In the genomic region with DNA sequence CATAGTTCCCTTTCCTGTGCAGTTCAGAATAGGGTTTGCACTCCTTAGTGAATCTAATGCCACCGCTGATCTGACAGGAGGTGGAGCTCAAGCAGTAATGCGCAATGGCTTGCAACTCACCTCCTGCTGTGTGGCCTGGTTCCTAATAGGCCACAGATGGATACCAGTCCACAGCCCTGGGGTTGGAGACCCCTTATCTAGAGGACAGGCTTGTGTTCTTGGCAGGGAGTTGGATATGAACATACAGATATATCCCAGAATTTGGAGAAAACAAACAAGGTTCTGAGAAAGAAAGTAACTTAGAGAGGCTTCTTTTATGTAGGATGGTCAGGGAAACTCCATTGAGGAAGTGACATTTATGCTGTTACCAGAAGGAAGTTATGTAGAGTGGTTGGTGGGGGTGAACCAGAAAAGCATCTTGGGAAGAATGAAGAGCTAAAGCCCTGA, we compare ENCODE assay signal across 1 cellular context.
TF ChIP-seq lines count a peak whose summit lies in the region.

No MANE protein-coding gene starts in this region.

TF ChIP-seq in K562, 482 proteins besides CTCF, POLR2A, EP300 and RAD21 (continued from another document and continues in another):
- TF ChIP-seq ELF4 (CRISPR knock-in tag; IDR thresholded peaks at IDR 0.05) (no peak), MCM7 (IDR thresholded peaks at IDR 0.05) (no peak), FOSL1 (tag; conservative IDR thresholded peaks at IDR 0.05) (peak; percentile 21; the same call in 1 of the 2 replicates), MTA2 (IDR thresholded peaks at IDR 0.05; ENCODE audit: low read depth) (peak; percentile 49; the same call in 1 of the 2 replicates), FOXJ2 (tag; IDR thresholded peaks at IDR 0.05) (no peak), KHSRP (IDR thresholded peaks at IDR 0.05) (no peak), STAT5B (CRISPR knock-in tag; IDR thresholded peaks at IDR 0.05) (no peak), MEIS2 (IDR thresholded peaks at IDR 0.05; ENCODE audit: partially characterized antibody) (peak; percentile 36), HDAC3 (IDR thresholded peaks at IDR 0.05; ENCODE audit: borderline replicate concordance, partially characterized antibody) (peak; percentile 64), PHTF2 (CRISPR knock-in tag; IDR thresholded peaks at IDR 0.05) (no peak), RUNX1 (IDR thresholded peaks at IDR 0.05; ENCODE audit: low read depth) (no peak), NRF1 (conservative IDR thresholded peaks at IDR 0.05 in 1 of 2, IDR thresholded peaks at IDR 0.05 in 1 of 2) (peak; percentile 76 to 79), NR2C2 (CRISPR knock-in tag; IDR thresholded peaks at IDR 0.05) (no peak), NR2C2 (tag; IDR thresholded peaks at IDR 0.05) (no peak; the same call in 1 of the 2 replicates), ZNF146 (CRISPR knock-in tag; IDR thresholded peaks at IDR 0.05; ENCODE audit: unreplicated experiment) (no peak), NEUROD1 (IDR thresholded peaks at IDR 0.05; ENCODE audit: borderline replicate concordance, low read depth, low read length, partially characterized antibody) (no peak), MBD2 (IDR thresholded peaks at IDR 0.05; ENCODE audit: borderline replicate concordance, low read depth) (peak; percentile 19; the same call in 1 of the 2 replicates), SREBF1 (IDR thresholded peaks at IDR 0.05; ENCODE audit: borderline replicate concordance, low read depth, low read length) (no peak), DPF2 (IDR thresholded peaks at IDR 0.05) (peak; percentile 89), BACH1 (tag; IDR thresholded peaks at IDR 0.05) (peak; percentile 18; the same call in 1 of the 2 replicates), RBM22 (IDR thresholded peaks at IDR 0.05; ENCODE audit: low read depth, low read length, poor library complexity, severe bottlenecking) (no peak), YY1 (IDR thresholded peaks at IDR 0.05; ENCODE audit: borderline replicate concordance in 1 of 3, control insufficient read depth in 1 of 3, extremely low read depth in 1 of 3, insufficient read depth in 3 of 3, insufficient read length in 1 of 3, insufficient replicate concordance in 2 of 3, low read depth in 1 of 3, low read length in 2 of 3) (no peak), CCAR2 (IDR thresholded peaks at IDR 0.05; ENCODE audit: low read depth, low read length) (no peak), ATF7 (IDR thresholded peaks at IDR 0.05) (peak; percentile 69; the same call in 1 of the 2 replicates), ZNF408 (CRISPR knock-in tag; IDR thresholded peaks at IDR 0.05; ENCODE audit: low read depth) (no peak), TCF7L2 (IDR thresholded peaks at IDR 0.05; ENCODE audit: low read depth, low read length) (no peak), ZNF589 (CRISPR knock-in tag; IDR thresholded peaks at IDR 0.05; ENCODE audit: low read depth) (peak; percentile 87), CTBP1 (IDR thresholded peaks at IDR 0.05; ENCODE audit: borderline replicate concordance) (peak; percentile 68; the same call in 1 of the 2 replicates), CBFA2T3 (IDR thresholded peaks at IDR 0.05) (peak; percentile 85), HDAC6 (IDR thresholded peaks at IDR 0.05; ENCODE audit: low read depth, low read length) (no peak), MYNN (IDR thresholded peaks at IDR 0.05) (peak; percentile 67; the same call in 1 of the 2 replicates), MYNN (CRISPR knock-in tag; IDR thresholded peaks at IDR 0.05) (no peak), TCF3 (CRISPR knock-in tag; IDR thresholded peaks at IDR 0.05) (peak; percentile 82), CEBPB (tag; IDR thresholded peaks at IDR 0.05) (peak; percentile 63), ZFPM2 (CRISPR knock-in tag; IDR thresholded peaks at IDR 0.05) (no peak)
- TF ChIP-seq, protein P1, sequence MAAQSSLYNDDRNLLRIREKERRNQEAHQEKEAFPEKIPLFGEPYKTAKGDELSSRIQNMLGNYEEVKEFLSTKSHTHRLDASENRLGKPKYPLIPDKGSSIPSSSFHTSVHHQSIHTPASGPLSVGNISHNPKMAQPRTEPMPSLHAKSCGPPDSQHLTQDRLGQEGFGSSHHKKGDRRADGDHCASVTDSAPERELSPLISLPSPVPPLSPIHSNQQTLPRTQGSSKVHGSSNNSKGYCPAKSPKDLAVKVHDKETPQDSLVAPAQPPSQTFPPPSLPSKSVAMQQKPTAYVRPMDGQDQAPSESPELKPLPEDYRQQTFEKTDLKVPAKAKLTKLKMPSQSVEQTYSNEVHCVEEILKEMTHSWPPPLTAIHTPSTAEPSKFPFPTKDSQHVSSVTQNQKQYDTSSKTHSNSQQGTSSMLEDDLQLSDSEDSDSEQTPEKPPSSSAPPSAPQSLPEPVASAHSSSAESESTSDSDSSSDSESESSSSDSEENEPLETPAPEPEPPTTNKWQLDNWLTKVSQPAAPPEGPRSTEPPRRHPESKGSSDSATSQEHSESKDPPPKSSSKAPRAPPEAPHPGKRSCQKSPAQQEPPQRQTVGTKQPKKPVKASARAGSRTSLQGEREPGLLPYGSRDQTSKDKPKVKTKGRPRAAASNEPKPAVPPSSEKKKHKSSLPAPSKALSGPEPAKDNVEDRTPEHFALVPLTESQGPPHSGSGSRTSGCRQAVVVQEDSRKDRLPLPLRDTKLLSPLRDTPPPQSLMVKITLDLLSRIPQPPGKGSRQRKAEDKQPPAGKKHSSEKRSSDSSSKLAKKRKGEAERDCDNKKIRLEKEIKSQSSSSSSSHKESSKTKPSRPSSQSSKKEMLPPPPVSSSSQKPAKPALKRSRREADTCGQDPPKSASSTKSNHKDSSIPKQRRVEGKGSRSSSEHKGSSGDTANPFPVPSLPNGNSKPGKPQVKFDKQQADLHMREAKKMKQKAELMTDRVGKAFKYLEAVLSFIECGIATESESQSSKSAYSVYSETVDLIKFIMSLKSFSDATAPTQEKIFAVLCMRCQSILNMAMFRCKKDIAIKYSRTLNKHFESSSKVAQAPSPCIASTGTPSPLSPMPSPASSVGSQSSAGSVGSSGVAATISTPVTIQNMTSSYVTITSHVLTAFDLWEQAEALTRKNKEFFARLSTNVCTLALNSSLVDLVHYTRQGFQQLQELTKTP (IDR thresholded peaks at IDR 0.05; ENCODE audit: low read depth in 1 of 2, partially characterized antibody in 2 of 2), result peak in 1 of 2 experiments; percentile 59
- TF ChIP-seq, protein P2, sequence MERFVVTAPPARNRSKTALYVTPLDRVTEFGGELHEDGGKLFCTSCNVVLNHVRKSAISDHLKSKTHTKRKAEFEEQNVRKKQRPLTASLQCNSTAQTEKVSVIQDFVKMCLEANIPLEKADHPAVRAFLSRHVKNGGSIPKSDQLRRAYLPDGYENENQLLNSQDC (CRISPR knock-in tag; IDR thresholded peaks at IDR 0.05), result no peak
- TF ChIP-seq, protein P3, sequence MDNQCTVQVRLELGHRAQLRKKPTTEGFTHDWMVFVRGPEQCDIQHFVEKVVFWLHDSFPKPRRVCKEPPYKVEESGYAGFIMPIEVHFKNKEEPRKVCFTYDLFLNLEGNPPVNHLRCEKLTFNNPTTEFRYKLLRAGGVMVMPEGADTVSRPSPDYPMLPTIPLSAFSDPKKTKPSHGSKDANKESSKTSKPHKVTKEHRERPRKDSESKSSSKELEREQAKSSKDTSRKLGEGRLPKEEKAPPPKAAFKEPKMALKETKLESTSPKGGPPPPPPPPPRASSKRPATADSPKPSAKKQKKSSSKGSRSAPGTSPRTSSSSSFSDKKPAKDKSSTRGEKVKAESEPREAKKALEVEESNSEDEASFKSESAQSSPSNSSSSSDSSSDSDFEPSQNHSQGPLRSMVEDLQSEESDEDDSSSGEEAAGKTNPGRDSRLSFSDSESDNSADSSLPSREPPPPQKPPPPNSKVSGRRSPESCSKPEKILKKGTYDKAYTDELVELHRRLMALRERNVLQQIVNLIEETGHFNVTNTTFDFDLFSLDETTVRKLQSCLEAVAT (IDR thresholded peaks at IDR 0.05), result no peak
- TF ChIP-seq, protein P4, sequence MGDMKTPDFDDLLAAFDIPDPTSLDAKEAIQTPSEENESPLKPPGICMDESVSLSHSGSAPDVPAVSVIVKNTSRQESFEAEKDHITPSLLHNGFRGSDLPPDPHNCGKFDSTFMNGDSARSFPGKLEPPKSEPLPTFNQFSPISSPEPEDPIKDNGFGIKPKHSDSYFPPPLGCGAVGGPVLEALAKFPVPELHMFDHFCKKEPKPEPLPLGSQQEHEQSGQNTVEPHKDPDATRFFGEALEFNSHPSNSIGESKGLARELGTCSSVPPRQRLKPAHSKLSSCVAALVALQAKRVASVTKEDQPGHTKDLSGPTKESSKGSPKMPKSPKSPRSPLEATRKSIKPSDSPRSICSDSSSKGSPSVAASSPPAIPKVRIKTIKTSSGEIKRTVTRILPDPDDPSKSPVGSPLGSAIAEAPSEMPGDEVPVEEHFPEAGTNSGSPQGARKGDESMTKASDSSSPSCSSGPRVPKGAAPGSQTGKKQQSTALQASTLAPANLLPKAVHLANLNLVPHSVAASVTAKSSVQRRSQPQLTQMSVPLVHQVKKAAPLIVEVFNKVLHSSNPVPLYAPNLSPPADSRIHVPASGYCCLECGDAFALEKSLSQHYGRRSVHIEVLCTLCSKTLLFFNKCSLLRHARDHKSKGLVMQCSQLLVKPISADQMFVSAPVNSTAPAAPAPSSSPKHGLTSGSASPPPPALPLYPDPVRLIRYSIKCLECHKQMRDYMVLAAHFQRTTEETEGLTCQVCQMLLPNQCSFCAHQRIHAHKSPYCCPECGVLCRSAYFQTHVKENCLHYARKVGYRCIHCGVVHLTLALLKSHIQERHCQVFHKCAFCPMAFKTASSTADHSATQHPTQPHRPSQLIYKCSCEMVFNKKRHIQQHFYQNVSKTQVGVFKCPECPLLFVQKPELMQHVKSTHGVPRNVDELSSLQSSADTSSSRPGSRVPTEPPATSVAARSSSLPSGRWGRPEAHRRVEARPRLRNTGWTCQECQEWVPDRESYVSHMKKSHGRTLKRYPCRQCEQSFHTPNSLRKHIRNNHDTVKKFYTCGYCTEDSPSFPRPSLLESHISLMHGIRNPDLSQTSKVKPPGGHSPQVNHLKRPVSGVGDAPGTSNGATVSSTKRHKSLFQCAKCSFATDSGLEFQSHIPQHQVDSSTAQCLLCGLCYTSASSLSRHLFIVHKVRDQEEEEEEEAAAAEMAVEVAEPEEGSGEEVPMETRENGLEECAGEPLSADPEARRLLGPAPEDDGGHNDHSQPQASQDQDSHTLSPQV (IDR thresholded peaks at IDR 0.05), result peak; percentile 65
- TF ChIP-seq, protein P5, sequence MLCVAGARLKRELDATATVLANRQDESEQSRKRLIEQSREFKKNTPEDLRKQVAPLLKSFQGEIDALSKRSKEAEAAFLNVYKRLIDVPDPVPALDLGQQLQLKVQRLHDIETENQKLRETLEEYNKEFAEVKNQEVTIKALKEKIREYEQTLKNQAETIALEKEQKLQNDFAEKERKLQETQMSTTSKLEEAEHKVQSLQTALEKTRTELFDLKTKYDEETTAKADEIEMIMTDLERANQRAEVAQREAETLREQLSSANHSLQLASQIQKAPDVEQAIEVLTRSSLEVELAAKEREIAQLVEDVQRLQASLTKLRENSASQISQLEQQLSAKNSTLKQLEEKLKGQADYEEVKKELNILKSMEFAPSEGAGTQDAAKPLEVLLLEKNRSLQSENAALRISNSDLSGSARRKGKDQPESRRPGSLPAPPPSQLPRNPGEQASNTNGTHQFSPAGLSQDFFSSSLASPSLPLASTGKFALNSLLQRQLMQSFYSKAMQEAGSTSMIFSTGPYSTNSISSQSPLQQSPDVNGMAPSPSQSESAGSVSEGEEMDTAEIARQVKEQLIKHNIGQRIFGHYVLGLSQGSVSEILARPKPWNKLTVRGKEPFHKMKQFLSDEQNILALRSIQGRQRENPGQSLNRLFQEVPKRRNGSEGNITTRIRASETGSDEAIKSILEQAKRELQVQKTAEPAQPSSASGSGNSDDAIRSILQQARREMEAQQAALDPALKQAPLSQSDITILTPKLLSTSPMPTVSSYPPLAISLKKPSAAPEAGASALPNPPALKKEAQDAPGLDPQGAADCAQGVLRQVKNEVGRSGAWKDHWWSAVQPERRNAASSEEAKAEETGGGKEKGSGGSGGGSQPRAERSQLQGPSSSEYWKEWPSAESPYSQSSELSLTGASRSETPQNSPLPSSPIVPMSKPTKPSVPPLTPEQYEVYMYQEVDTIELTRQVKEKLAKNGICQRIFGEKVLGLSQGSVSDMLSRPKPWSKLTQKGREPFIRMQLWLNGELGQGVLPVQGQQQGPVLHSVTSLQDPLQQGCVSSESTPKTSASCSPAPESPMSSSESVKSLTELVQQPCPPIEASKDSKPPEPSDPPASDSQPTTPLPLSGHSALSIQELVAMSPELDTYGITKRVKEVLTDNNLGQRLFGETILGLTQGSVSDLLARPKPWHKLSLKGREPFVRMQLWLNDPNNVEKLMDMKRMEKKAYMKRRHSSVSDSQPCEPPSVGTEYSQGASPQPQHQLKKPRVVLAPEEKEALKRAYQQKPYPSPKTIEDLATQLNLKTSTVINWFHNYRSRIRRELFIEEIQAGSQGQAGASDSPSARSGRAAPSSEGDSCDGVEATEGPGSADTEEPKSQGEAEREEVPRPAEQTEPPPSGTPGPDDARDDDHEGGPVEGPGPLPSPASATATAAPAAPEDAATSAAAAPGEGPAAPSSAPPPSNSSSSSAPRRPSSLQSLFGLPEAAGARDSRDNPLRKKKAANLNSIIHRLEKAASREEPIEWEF (CRISPR knock-in tag; IDR thresholded peaks at IDR 0.05), result no peak
- TF ChIP-seq, protein P6, sequence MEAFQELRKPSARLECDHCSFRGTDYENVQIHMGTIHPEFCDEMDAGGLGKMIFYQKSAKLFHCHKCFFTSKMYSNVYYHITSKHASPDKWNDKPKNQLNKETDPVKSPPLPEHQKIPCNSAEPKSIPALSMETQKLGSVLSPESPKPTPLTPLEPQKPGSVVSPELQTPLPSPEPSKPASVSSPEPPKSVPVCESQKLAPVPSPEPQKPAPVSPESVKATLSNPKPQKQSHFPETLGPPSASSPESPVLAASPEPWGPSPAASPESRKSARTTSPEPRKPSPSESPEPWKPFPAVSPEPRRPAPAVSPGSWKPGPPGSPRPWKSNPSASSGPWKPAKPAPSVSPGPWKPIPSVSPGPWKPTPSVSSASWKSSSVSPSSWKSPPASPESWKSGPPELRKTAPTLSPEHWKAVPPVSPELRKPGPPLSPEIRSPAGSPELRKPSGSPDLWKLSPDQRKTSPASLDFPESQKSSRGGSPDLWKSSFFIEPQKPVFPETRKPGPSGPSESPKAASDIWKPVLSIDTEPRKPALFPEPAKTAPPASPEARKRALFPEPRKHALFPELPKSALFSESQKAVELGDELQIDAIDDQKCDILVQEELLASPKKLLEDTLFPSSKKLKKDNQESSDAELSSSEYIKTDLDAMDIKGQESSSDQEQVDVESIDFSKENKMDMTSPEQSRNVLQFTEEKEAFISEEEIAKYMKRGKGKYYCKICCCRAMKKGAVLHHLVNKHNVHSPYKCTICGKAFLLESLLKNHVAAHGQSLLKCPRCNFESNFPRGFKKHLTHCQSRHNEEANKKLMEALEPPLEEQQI (IDR thresholded peaks at IDR 0.05), result no peak
- TF ChIP-seq, protein P7, sequence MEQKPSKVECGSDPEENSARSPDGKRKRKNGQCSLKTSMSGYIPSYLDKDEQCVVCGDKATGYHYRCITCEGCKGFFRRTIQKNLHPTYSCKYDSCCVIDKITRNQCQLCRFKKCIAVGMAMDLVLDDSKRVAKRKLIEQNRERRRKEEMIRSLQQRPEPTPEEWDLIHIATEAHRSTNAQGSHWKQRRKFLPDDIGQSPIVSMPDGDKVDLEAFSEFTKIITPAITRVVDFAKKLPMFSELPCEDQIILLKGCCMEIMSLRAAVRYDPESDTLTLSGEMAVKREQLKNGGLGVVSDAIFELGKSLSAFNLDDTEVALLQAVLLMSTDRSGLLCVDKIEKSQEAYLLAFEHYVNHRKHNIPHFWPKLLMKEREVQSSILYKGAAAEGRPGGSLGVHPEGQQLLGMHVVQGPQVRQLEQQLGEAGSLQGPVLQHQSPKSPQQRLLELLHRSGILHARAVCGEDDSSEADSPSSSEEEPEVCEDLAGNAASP (IDR thresholded peaks at IDR 0.05), result no peak
